In the genomic region with DNA sequence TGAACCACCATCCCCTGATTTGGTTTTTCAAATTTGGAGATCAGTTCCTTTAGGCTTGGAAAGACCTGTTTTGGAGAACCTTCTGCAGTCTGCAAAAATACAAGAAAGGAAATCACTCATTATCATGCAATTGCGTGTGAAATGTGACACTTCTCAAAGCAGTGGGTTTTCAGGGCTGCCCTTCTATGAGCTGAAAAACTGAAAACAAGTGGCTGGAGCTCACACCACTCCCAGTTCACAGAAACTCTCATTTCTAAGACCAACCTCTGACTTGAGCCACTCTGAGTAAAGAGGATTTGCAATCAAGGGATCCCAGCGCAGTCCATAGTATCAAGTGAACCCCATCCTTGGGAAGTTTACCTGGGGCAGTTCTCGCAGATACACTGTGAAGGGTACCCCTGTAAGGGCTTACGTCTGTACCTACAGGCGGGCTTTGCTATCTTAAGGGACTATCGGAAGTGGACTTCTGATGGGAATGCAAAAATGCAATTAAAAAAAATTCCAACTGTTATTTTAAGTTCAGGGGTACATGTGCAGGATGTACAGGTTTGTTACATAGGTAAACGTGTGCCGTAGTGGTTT, we compare ENCODE assay signal across 23 cellular contexts. TPM values are rescaled to one million over a fixed set of nuclear protein-coding genes. Genes with fewer than 3 reads are reported as not detected.
A peak's percentile ranks its signal among the peaks of the same experiment; 100 is the strongest.
DNase-seq lines count a peak whose midpoint lies in the region; ATAC-seq, FAIRE-seq and TF ChIP-seq lines count a peak whose summit lies in the region.
"Had no signal": no experiment of that assay in that cellular context is flagged by ENCODE, and none has a peak within 500 bp of the region (broad histone marks: within the 10 kb centered on the region; RNA-seq: fewer than 3 reads in every experiment).

No MANE protein-coding gene starts in this region.

- H2BK15ac ChIP-seq in H9 (ENCODE audit: low read depth, low read length) (no peak overlapping the region), H1 (ENCODE audit: low read length) (no peak overlapping the region)

- H3K4me1 ChIP-seq in H9 (ENCODE audit: insufficient read depth, low read length), result peaks cover 4% of the 10 kb centered on the region; the same call in 1 of the 2 replicates
- H3K4me1 ChIP-seq in Loucy (ENCODE audit: insufficient read depth, low read length, poor library complexity, severe bottlenecking), result no peaks in the 10 kb centered on the region
- peaks cover 2 to 13% (median 5%) of the 10 kb centered on the region in 4 experiments; a peak in 3 of 7 replicates for H3K4me1 ChIP-seq in H1 (replicated peaks in 1 of 4; ENCODE audit: control insufficient read depth in 3 of 4, insufficient read depth in 4 of 4, low read length in 3 of 4)
- peaks cover 25% of the 10 kb centered on the region for H3K4me1 ChIP-seq in neural progenitor cell
- H3K4me1 ChIP-seq: BE2C had no signal

- no peak for TF ChIP-seq CTCF in H9 (conservative IDR thresholded peaks at IDR 0.05)
- no peak for TF ChIP-seq CTCF in Loucy (conservative IDR thresholded peaks at IDR 0.05; ENCODE audit: low read length)
- no peak for TF ChIP-seq CTCF in H1 (IDR thresholded peaks at IDR 0.05; ENCODE audit: control extremely low read depth in 1 of 3, insufficient read depth in 1 of 3, low read depth in 1 of 3, low read length in 3 of 3)
- TF ChIP-seq CTCF in neural progenitor cell (IDR thresholded peaks at IDR 0.05), result no peak

- no peak for TF ChIP-seq RAD21 in H1 (IDR thresholded peaks at IDR 0.05 in 1 of 2, conservative IDR thresholded peaks at IDR 0.05 in 1 of 2; ENCODE audit: low read depth in 2 of 2, low read length in 2 of 2)

- WGBS in H9 (ENCODE audit: extremely low coverage, insufficient read length, low lambda C conversion rate), result no CpG with 5 or more reads among the region's 8 CpGs
- WGBS in H1 (ENCODE audit: extremely low coverage in 1 of 2, insufficient coverage in 1 of 2, insufficient read length in 1 of 2, insufficient replicate concordance in 2 of 2, low coverage in 1 of 2, low lambda C conversion rate in 2 of 2, missing lambda C conversion rate in 1 of 2), 2 experiments, result 60% methylated on average over 8 of the region's 8 CpGs; no CpG with 5 or more reads in 1 of the 2 experiments

- no peak overlapping the region for H2BK5ac ChIP-seq in H9 (ENCODE audit: insufficient read length, low read length)
- H2BK5ac ChIP-seq in H1 (ENCODE audit: low read depth, low read length), result no peak overlapping the region

- no peak overlapping the region for H3T11ph ChIP-seq in H9 (ENCODE audit: low read length)

- no peaks in the 10 kb centered on the region for H4K20me1 ChIP-seq in H9 (ENCODE audit: control insufficient read depth, insufficient read depth, insufficient read length)
- H4K20me1 ChIP-seq in Loucy (ENCODE audit: insufficient read depth, low read length, poor library complexity, severe bottlenecking), result no peaks in the 10 kb centered on the region
- no peaks in the 10 kb centered on the region for H4K20me1 ChIP-seq in H1 (replicated peaks in 1 of 2; ENCODE audit: control insufficient read depth in 1 of 2, insufficient read depth in 2 of 2, low read length in 2 of 2)
- H4K20me1 ChIP-seq in neural progenitor cell (ENCODE audit: low read depth), result no peaks in the 10 kb centered on the region

- CTCF ChIA-PET in H1 (lab: Charles Lee; ENCODE audit: partially characterized antibody), result interaction anchor here (0.7 to 2.2 kb wide), 8 partner anchors 10 to 343 kb away, joined by 3 to 11 read pairs (median 3); no protein-coding TSS in a partner anchor

- H3K23ac ChIP-seq in H9 (ENCODE audit: insufficient read length, low read depth, low read length) (no peak overlapping the region), H1 (ENCODE audit: insufficient read length) (no peak overlapping the region)

- H3K9me3 ChIP-seq in H9 (ENCODE audit: control insufficient read depth, low read depth, low read length) (no peaks in the 10 kb centered on the region), Loucy (ENCODE audit: insufficient read depth, low read depth, low read length) (no peaks in the 10 kb centered on the region), H1 (ENCODE audit: insufficient read depth in 2 of 2, low read depth in 1 of 2, low read length in 1 of 2) (no peaks in the 10 kb centered on the region), neural progenitor cell (ENCODE audit: low read depth) (no peaks in the 10 kb centered on the region)

- H4K5ac ChIP-seq in H9 (ENCODE audit: insufficient read length, low read depth, low read length), result no peak overlapping the region
- H4K5ac ChIP-seq in H1 (ENCODE audit: insufficient read length, low read depth, low read length), result no peak overlapping the region

- DNase-seq in H9 (no peak), H1 (ENCODE audit: low read depth in 1 of 2, low spot score in 2 of 2) (no peak), neural progenitor cell (ENCODE audit: low spot score) (no peak), RKO (ENCODE audit: low spot score) (no peak), SKM-1 treated with dmso at 0.1 percent for 144 hours (lab: John Stamatoyannopoulos, UW; ENCODE audit: unreplicated experiment) (no peak)
- DNase-seq: BE2C; CD8-positive, alpha-beta T cell; DMS79 treated with DMSO at 0.1 percent for 48 hours; NCI-H1694 treated with DMSO at 0.1 percent for 48 hours; NCI-H2171; NCI-H510A; NK-92 treated with Interleukin-12 subunit alpha and Interleukin-12 subunit beta, amount 100 ng/mL, for 24 hours; PC-3; Right ventricle myocardium superior had no signal

- H3K9ac ChIP-seq in H9 (ENCODE audit: extremely low read depth, insufficient read length, low read length), result no peak overlapping the region
- H3K9ac ChIP-seq in Loucy (ENCODE audit: low read depth, low read length, poor library complexity, severe bottlenecking), result no peak overlapping the region
- no peak overlapping the region for H3K9ac ChIP-seq in H1 (replicated peaks in 1 of 4; ENCODE audit: extremely low read depth in 1 of 4, low read depth in 3 of 4, low read length in 3 of 4)
- H3K9ac ChIP-seq in neural progenitor cell, result no peak overlapping the region

- H3K56ac ChIP-seq in H9 (ENCODE audit: insufficient read length, low read depth, low read length), result no peak overlapping the region
- H3K56ac ChIP-seq in H1 (replicated peaks; ENCODE audit: insufficient read length, low read depth, low read length), result no peak overlapping the region

- H3K36me3 Mint-ChIP-seq in H9 (ENCODE audit: insufficient read depth in 1 of 3, low read depth in 3 of 3) (no peaks in the 10 kb centered on the region), neural progenitor cell (peaks cover 7% of the 10 kb centered on the region)
- H3K36me3 Mint-ChIP-seq: CD8-positive, alpha-beta T cell had no signal

- H3K27ac ChIP-seq in H9 (ENCODE audit: insufficient read length, low read depth, low read length) (no peak overlapping the region), H1 (ENCODE audit: low read depth, low read length) (no peak overlapping the region), neural progenitor cell (no peak overlapping the region)

- TF ChIP-seq POLR2A in H1 (IDR thresholded peaks at IDR 0.05; ENCODE audit: control extremely low read depth in 1 of 2, low read depth in 2 of 2, low read length in 2 of 2), result no peak

- POLR2A ChIA-PET in H1 (lab: Charles Lee; ENCODE audit: partially characterized antibody), result interaction anchor here (0.8 to 1.5 kb wide), 4 partner anchors 8 to 90 kb away, joined by 3 to 5 read pairs (median 3); no protein-coding TSS in a partner anchor

- no peak overlapping the region for H2BK120ac ChIP-seq in H9 (ENCODE audit: low read depth, low read length, poor library complexity, severe bottlenecking)
- H2BK120ac ChIP-seq in H1 (replicated peaks; ENCODE audit: low read depth, low read length), result no peak overlapping the region

- no peak overlapping the region for H3K4me3 ChIP-seq in Loucy (ENCODE audit: low read length, poor library complexity, severe bottlenecking)
- no peak overlapping the region; a peak in 1 of 8 replicates for H3K4me3 ChIP-seq in H1 (ENCODE audit: extremely low read depth in 1 of 4, insufficient read depth in 2 of 4, low read depth in 3 of 4, low read length in 4 of 4)
- H3K4me3 ChIP-seq in neural progenitor cell, result no peak overlapping the region

- H3K18ac ChIP-seq in H9 (ENCODE audit: insufficient read length, low read depth, low read length) (no peak overlapping the region), H1 (ENCODE audit: extremely low read depth, low read length) (no peak overlapping the region)

- H2AK5ac ChIP-seq in H9 (ENCODE audit: insufficient read length, low read length) (no peak overlapping the region), H1 (ENCODE audit: low read depth, low read length) (no peak overlapping the region)

- H2BK12ac ChIP-seq in H9 (ENCODE audit: insufficient read length, low read depth, low read length), result no peak overlapping the region
- no peak overlapping the region; the same call in 1 of the 2 replicates for H2BK12ac ChIP-seq in H1 (ENCODE audit: low read depth, low read length)

- FAIRE-seq in H1 (lab: Jason Lieb, UNC), result peak; percentile 42
- FAIRE-seq: D721Med, G401.6, GM12891 had no signal

- H4K91ac ChIP-seq in H9 (ENCODE audit: insufficient read length, low read depth, low read length) (no peak overlapping the region), H1 (replicated peaks; ENCODE audit: insufficient read length, low read length) (no peak overlapping the region)

- H3K79me1 ChIP-seq in H9 (ENCODE audit: insufficient read depth, low read depth, low read length, poor library complexity, severe bottlenecking), result no peaks in the 10 kb centered on the region
- no peaks in the 10 kb centered on the region for H3K79me1 ChIP-seq in H1 (ENCODE audit: low read depth, low read length)

- H2BK20ac ChIP-seq in H9 (ENCODE audit: low read depth, low read length, poor library complexity, severe bottlenecking) (no peak overlapping the region), H1 (ENCODE audit: low read length) (no peak overlapping the region)

- H3K36me3 ChIP-seq in Loucy (ENCODE audit: insufficient read depth, low read length) (no peaks in the 10 kb centered on the region), H1 (ENCODE audit: control insufficient read depth in 2 of 4, insufficient read depth in 4 of 4, low read length in 3 of 4) (no peaks in the 10 kb centered on the region), neural progenitor cell (no peaks in the 10 kb centered on the region)
- H3K36me3 ChIP-seq: BE2C had no signal

- H3K4me1 Mint-ChIP-seq in H9, result peaks cover 22 to 27% of the 10 kb centered on the region in 2 experiments
- peaks cover 46% of the 10 kb centered on the region for H3K4me1 Mint-ChIP-seq in neural progenitor cell

- H3K4me2 ChIP-seq in H9 (ENCODE audit: insufficient read depth, insufficient read length, low read length) (peak overlapping the region; percentile 10), Loucy (ENCODE audit: low read depth, low read length, poor library complexity, severe bottlenecking) (no peak overlapping the region), H1 (ENCODE audit: insufficient read depth in 1 of 2, low read depth in 2 of 2, low read length in 2 of 2) (peak overlapping the region; percentile 29 to 66), neural progenitor cell (peak overlapping the region; percentile 35)

- ATAC-seq in HG02973 (IDR thresholded peaks at IDR 0.05; ENCODE audit: unreplicated experiment), result no peak
- ATAC-seq: CD8-positive, alpha-beta T cell; PC-3; SK-N-SH treated with all-trans-retinoic acid at 6 μM for 48 hours had no signal

- no peaks in the 10 kb centered on the region for H3K9me2 ChIP-seq in Loucy (replicated peaks; ENCODE audit: low read depth, low read length)

- H3K4me3 Mint-ChIP-seq in H9 (no peak overlapping the region), neural progenitor cell (no peak overlapping the region)
- H3K4me3 Mint-ChIP-seq: CD8-positive, alpha-beta T cell; T-helper 1 cell treated with Interleukin-12 subunit alpha and Interleukin-12 subunit beta and Interleukin-4 antibody, amounts not matched to agents 30 μg/mL and 1 μg/mL, for 36 hours had no signal

- peaks cover 6% of the 10 kb centered on the region for H3K27me3 Mint-ChIP-seq in H9 (ENCODE audit: low read depth)
- peaks cover 9% of the 10 kb centered on the region for H3K27me3 Mint-ChIP-seq in neural progenitor cell (ENCODE audit: insufficient read depth, low read depth)

- no peak for TF ChIP-seq EP300 in H1 (IDR thresholded peaks at IDR 0.05; ENCODE audit: borderline replicate concordance in 1 of 2, low read depth in 2 of 2, low read length in 2 of 2)

- no peak overlapping the region for H2AFZ ChIP-seq in H9 (ENCODE audit: low read length)
- H2AFZ ChIP-seq in Loucy (ENCODE audit: low read length), result peak overlapping the region; percentile 25; the same call in 1 of the 2 replicates
- peak overlapping the region; percentile 54; the same call in 1 of the 2 replicates for H2AFZ ChIP-seq in H1 (ENCODE audit: low read length)
- H2AFZ ChIP-seq in neural progenitor cell (replicated peaks), result peak overlapping the region; percentile 37

- H3K9me3 Mint-ChIP-seq in H9, result no peaks in the 10 kb centered on the region; a peak in 1 of 5 replicates
- H3K9me3 Mint-ChIP-seq in neural progenitor cell, result peaks cover 14% of the 10 kb centered on the region
- H3K9me3 Mint-ChIP-seq: CD8-positive, alpha-beta T cell; T-helper 1 cell treated with Interleukin-12 subunit alpha and Interleukin-12 subunit beta and Interleukin-4 antibody, amounts not matched to agents 30 μg/mL and 1 μg/mL, for 36 hours had no signal

- H3K14ac ChIP-seq in H9 (ENCODE audit: insufficient read depth, low read length) (no peak overlapping the region), H1 (ENCODE audit: insufficient read length) (no peak overlapping the region)

- no peak overlapping the region for H3K4ac ChIP-seq in H9 (ENCODE audit: low read depth, low read length)
- H3K4ac ChIP-seq in H1 (replicated peaks; ENCODE audit: insufficient read length, low read depth, low read length), result no peak overlapping the region

- H3K27me3 ChIP-seq in H9 (ENCODE audit: insufficient read depth, low read length) (no peaks in the 10 kb centered on the region), Loucy (ENCODE audit: insufficient read depth, low read length, poor library complexity, severe bottlenecking) (no peaks in the 10 kb centered on the region), H1 (replicated peaks in 1 of 4; ENCODE audit: control insufficient read depth in 3 of 4, extremely low read depth in 1 of 4, insufficient read depth in 3 of 4, low read length in 3 of 4) (no peaks in the 10 kb centered on the region), neural progenitor cell (no peaks in the 10 kb centered on the region)
- H3K27me3 ChIP-seq: BE2C had no signal

- H3K79me2 ChIP-seq in H9 (ENCODE audit: insufficient read depth, low read length) (no peaks in the 10 kb centered on the region), Loucy (ENCODE audit: insufficient read depth, low read length) (no peaks in the 10 kb centered on the region), H1 (ENCODE audit: control insufficient read depth in 1 of 2, insufficient read depth in 2 of 2, low read length in 2 of 2) (no peaks in the 10 kb centered on the region), neural progenitor cell (ENCODE audit: low read depth) (no peaks in the 10 kb centered on the region)

- H3F3A ChIP-seq in Loucy (ENCODE audit: low read depth) (no peaks in the 10 kb centered on the region), neural progenitor cell (ENCODE audit: low read depth) (peaks cover 9% of the 10 kb centered on the region)

- H3K23me2 ChIP-seq in H9 (ENCODE audit: insufficient read length, low read depth, low read length, poor library complexity, severe bottlenecking) (no peaks in the 10 kb centered on the region), H1 (ENCODE audit: low read depth, low read length) (no peaks in the 10 kb centered on the region)

- H4K8ac ChIP-seq in H9 (replicated peaks; ENCODE audit: insufficient read length, low read depth, low read length) (no peak overlapping the region), H1 (ENCODE audit: extremely low read depth, insufficient read depth, low read length) (no peak overlapping the region)

- H3K27ac Mint-ChIP-seq in H9, result peak overlapping the region in 1 of 3 experiments; percentile 53; a peak in 1 of 7 replicates
- no peak overlapping the region for H3K27ac Mint-ChIP-seq in neural progenitor cell
- H3K27ac Mint-ChIP-seq: CD8-positive, alpha-beta T cell; T-helper 1 cell treated with Interleukin-12 subunit alpha and Interleukin-12 subunit beta and Interleukin-4 antibody, amounts not matched to agents 30 μg/mL and 1 μg/mL, for 36 hours had no signal

RNA-seq across cellular contexts. Expression of a gene that starts 12.8 kb away (rescaled TPM):
- not detected in 2 replicates for total RNA-seq in H9 (2021)
- not detected in 2 replicates for total RNA-seq in H1 (2021; fragmentation: NEBNext Ultra II Directional; extraction: Animal tissue kit (Norgen Biotek cat#: 25700))
- not detected in 2 replicates for polyA plus RNA-seq in H1 (2011; rRNA removed)
- polyA plus RNA-seq in H1 (2011; cell fraction: cytosol; rRNA removed), result not detected
- not detected for polyA plus RNA-seq in H1 (2011; cell fraction: nucleus; rRNA removed)
- not detected in 4 replicates for polyA plus RNA-seq in H1 (2012, experiment 1 of 2)
- polyA plus RNA-seq in H1 (2012, experiment 2 of 2), result not detected
- not detected for polyA plus RNA-seq in H1 (2013, experiment 1 of 2)
- not detected for polyA plus RNA-seq in H1 (2013, experiment 2 of 2)
- polyA minus RNA-seq in H1 (2011; rRNA and poly(A)+ RNA removed), result not detected in 2 replicates
- not detected for polyA minus RNA-seq in H1 (2011; cell fraction: cytosol; rRNA and poly(A)+ RNA removed)
- not detected for polyA minus RNA-seq in H1 (2011; cell fraction: nucleus; rRNA and poly(A)+ RNA removed)
- total RNA-seq in neural progenitor cell (ENCODE audit: low replicate concordance), result not detected in 2 replicates
- total RNA-seq: CD8-positive, alpha-beta T cell had no signal
- polyA plus RNA-seq: AG04450 had no signal

RNA-seq across cellular contexts. Expression of a gene that starts 17.6 kb away (rescaled TPM):
- total RNA-seq in H9 (2021), result 11.5 and 11.6 TPM in 2 replicates
- total RNA-seq in H1 (2021; fragmentation: NEBNext Ultra II Directional; extraction: Animal tissue kit (Norgen Biotek cat#: 25700)), result 18.8 and 19.5 TPM in 2 replicates
- polyA plus RNA-seq in H1 (2011; rRNA removed), result 8.2 and 9.4 TPM in 2 replicates
- polyA plus RNA-seq in H1 (2011; cell fraction: cytosol; rRNA removed), result 5.7 TPM
- polyA plus RNA-seq in H1 (2011; cell fraction: nucleus; rRNA removed), result 17.6 TPM
- 9.5 to 13.0 TPM (median 11.5 TPM) in 4 replicates for polyA plus RNA-seq in H1 (2012, experiment 1 of 2)
- polyA plus RNA-seq in H1 (2012, experiment 2 of 2), result 14.5 TPM
- 6.7 TPM for polyA plus RNA-seq in H1 (2013, experiment 1 of 2)
- polyA plus RNA-seq in H1 (2013, experiment 2 of 2), result 6.6 TPM
- 10.7 and 14.9 TPM in 2 replicates for polyA minus RNA-seq in H1 (2011; rRNA and poly(A)+ RNA removed)
- 7.6 TPM for polyA minus RNA-seq in H1 (2011; cell fraction: cytosol; rRNA and poly(A)+ RNA removed)
- polyA minus RNA-seq in H1 (2011; cell fraction: nucleus; rRNA and poly(A)+ RNA removed), result 11.2 TPM
- 3.9 and 11.3 TPM in 2 replicates for total RNA-seq in neural progenitor cell (ENCODE audit: low replicate concordance)
- total RNA-seq: CD8-positive, alpha-beta T cell had no signal

RNA-seq across cellular contexts. Expression of a gene that starts 22.4 kb away (rescaled TPM):
- not detected in 2 replicates for total RNA-seq in H9 (2021)
- total RNA-seq in H1 (2021; fragmentation: NEBNext Ultra II Directional; extraction: Animal tissue kit (Norgen Biotek cat#: 25700)), result not detected in 2 replicates
- not detected in 2 replicates for polyA plus RNA-seq in H1 (2011; rRNA removed)
- not detected for polyA plus RNA-seq in H1 (2011; cell fraction: cytosol; rRNA removed)
- not detected for polyA plus RNA-seq in H1 (2011; cell fraction: nucleus; rRNA removed)
- polyA plus RNA-seq in H1 (2012, experiment 1 of 2), result 0.09 to 0.13 TPM in 2 of 4 replicates, not detected in the others
- polyA plus RNA-seq in H1 (2012, experiment 2 of 2), result not detected
- not detected for polyA plus RNA-seq in H1 (2013, experiment 1 of 2)
- polyA plus RNA-seq in H1 (2013, experiment 2 of 2), result not detected
- not detected in 2 replicates for polyA minus RNA-seq in H1 (2011; rRNA and poly(A)+ RNA removed)
- polyA minus RNA-seq in H1 (2011; cell fraction: cytosol; rRNA and poly(A)+ RNA removed), result not detected
- polyA minus RNA-seq in H1 (2011; cell fraction: nucleus; rRNA and poly(A)+ RNA removed), result not detected
- not detected in 2 replicates for total RNA-seq in neural progenitor cell (ENCODE audit: low replicate concordance)
- total RNA-seq: CD8-positive, alpha-beta T cell; LHCN-M2; PC-3; Right ventricle myocardium superior had no signal
- polyA plus RNA-seq: AG04450 had no signal
